Comparison of ENCODE assay signal across 8 cellular contexts in genomic region chr1:3344395-3344794, GRCh38.
"Had no signal": no experiment of that assay in that cellular context is flagged by ENCODE, and none has a peak within 500 bp of the region (broad histone marks: within the 10 kb centered on the region; RNA-seq: fewer than 3 reads in every experiment).

No MANE protein-coding gene starts in this region.

- DNase-seq: GDM1, GF-D8 had no signal

- ATAC-seq: GM12878 had no signal

- H3K4me3 ChIP-seq: GM12878 had no signal

- FAIRE-seq: G401.6, GM12878, GM12891, GM12892, GM18507, GM19239 had no signal
